ENCODE assay signal across 14 cellular contexts in genomic region chr18:39751161-39751560, GRCh38.
"Had no signal": no experiment of that assay in that cellular context is flagged by ENCODE, and none has a peak within 500 bp of the region (broad histone marks: within the 10 kb centered on the region; RNA-seq: fewer than 3 reads in every experiment).

No MANE protein-coding gene starts in this region.

- FAIRE-seq: kidney, urothelium cell line had no signal

- H3K4me3 ChIP-seq: body of pancreas, gastrocnemius medialis, heart right ventricle, thoracic aorta had no signal

- DNase-seq: activated naive CD4-positive, alpha-beta T cell; body of pancreas; dermis blood vessel endothelial cell; erythroblast; gastrocnemius medialis; heart right ventricle; kidney; mesendoderm; nephron progenitor cell; stimulated activated CD4-positive, alpha-beta T cell treated with anti-CD3 and anti-CD28 coated beads, Interleukin-15, amount 100 ng/mL, for 24 hours; stimulated activated CD4-positive, alpha-beta T cell treated with anti-CD3 and anti-CD28 coated beads, Interleukin-4, amount 100 ng/mL, for 4 hours; stimulated activated naive CD8-positive, alpha-beta T cell treated with anti-CD3 and anti-CD28 coated beads, Interleukin-15, amount 100 ng/mL, for 72 hours had no signal

- ATAC-seq: body of pancreas; gastrocnemius medialis; heart right ventricle; stimulated activated naive CD8-positive, alpha-beta T cell treated with anti-CD3 and anti-CD28 coated beads, Interleukin-15, amount 100 ng/mL, for 72 hours had no signal
